ENCODE assay signal across 19 cellular contexts in genomic region chr6:170146640-170147039, GRCh38.
DNase-seq lines count a peak whose midpoint lies in the region; ATAC-seq and TF ChIP-seq lines count a peak whose summit lies in the region.
"Had no signal": no experiment of that assay in that cellular context is flagged by ENCODE, and none has a peak within 500 bp of the region (broad histone marks: within the 10 kb centered on the region; RNA-seq: fewer than 3 reads in every experiment).

No MANE protein-coding gene starts in this region.

- peak overlapping the region; percentile 59 for H3K4me2 ChIP-seq in skeletal muscle satellite cell (ENCODE audit: low read length)
- H3K4me2 ChIP-seq: GM23338 had no signal

- peak overlapping the region; percentile 13 for H3K27ac Mint-ChIP-seq in T-helper 2 cell treated with Interferon-gamma antibody and Interleukin-4, amounts not matched to agents 5 μg/mL and 100 μg/mL, for 36 hours
- H3K27ac Mint-ChIP-seq: GM23338, memory B cell had no signal

- H3K27me3 ChIP-seq in left lung (peaks cover 0 to 38% of the 10 kb centered on the region in 2 donors), skeletal muscle satellite cell (ENCODE audit: control insufficient read depth, insufficient read depth, low read length) (peaks cover 5% of the 10 kb centered on the region)
- H3K27me3 ChIP-seq: ascending aorta, SJSA1, stomach had no signal

- H3K36me3 Mint-ChIP-seq in activated T-cell treated with anti-CD3 and anti-CD28 coated beads, Interleukin-2, amount 50 U/mL, for 4 hours (ENCODE audit: insufficient read depth): peaks cover 3% of the 10 kb centered on the region
- H3K36me3 Mint-ChIP-seq in T-helper 2 cell treated with Interferon-gamma antibody and Interleukin-4, amounts not matched to agents 5 μg/mL and 100 μg/mL, for 36 hours (ENCODE audit: low read depth): peaks cover 3% of the 10 kb centered on the region

- peaks cover 9% of the 10 kb centered on the region for H3K27me3 Mint-ChIP-seq in activated T-cell treated with anti-CD3 and anti-CD28 coated beads, Interleukin-2, amount 50 U/mL, for 4 hours (ENCODE audit: low read depth)
- peaks cover 4% of the 10 kb centered on the region for H3K27me3 Mint-ChIP-seq in T-helper 2 cell treated with Interferon-gamma antibody and Interleukin-4, amounts not matched to agents 5 μg/mL and 100 μg/mL, for 36 hours (ENCODE audit: low read depth)

- H3K36me3 ChIP-seq in left lung (no peaks in the 10 kb centered on the region), skeletal muscle satellite cell (ENCODE audit: insufficient read depth, low read length) (no peaks in the 10 kb centered on the region)
- H3K36me3 ChIP-seq: ascending aorta, SJSA1, stomach had no signal

- H3K4me3 ChIP-seq in left lung (no peak overlapping the region), skeletal muscle satellite cell (ENCODE audit: low read length) (no peak overlapping the region)
- H3K4me3 ChIP-seq: GM23338, SJSA1, stomach had no signal

- TF ChIP-seq CTCF in left lung (IDR thresholded peaks at IDR 0.05): no peak

- H3K27ac ChIP-seq in left lung: no peak overlapping the region
- H3K27ac ChIP-seq: ascending aorta, SJSA1, stomach had no signal

- H3K4me3 Mint-ChIP-seq in activated T-cell treated with anti-CD3 and anti-CD28 coated beads, Interleukin-2, amount 50 U/mL, for 4 hours: peak overlapping the region; percentile 60
- H3K4me3 Mint-ChIP-seq in T-helper 2 cell treated with Interferon-gamma antibody and Interleukin-4, amounts not matched to agents 5 μg/mL and 100 μg/mL, for 36 hours: peak overlapping the region; percentile 39
- H3K4me3 Mint-ChIP-seq: GM23338, memory B cell, neural crest cell had no signal

- peaks cover 0 to 13% of the 10 kb centered on the region in 2 donors for H3K9me3 ChIP-seq in left lung
- no peaks in the 10 kb centered on the region for H3K9me3 ChIP-seq in skeletal muscle satellite cell (replicated peaks; ENCODE audit: low read length)
- H3K9me3 ChIP-seq: ascending aorta, SJSA1 had no signal

- ATAC-seq in activated T-cell treated with anti-CD3 and anti-CD28 coated beads, Interleukin-2, amount 50 U/mL, for 4 hours: no peak
- ATAC-seq in left lung (no peak), HG02884 (IDR thresholded peaks at IDR 0.05; ENCODE audit: unreplicated experiment) (no peak)
- ATAC-seq: GM23338 had no signal

- DNase-seq in activated T-cell treated with anti-CD3 and anti-CD28 coated beads, Interleukin-2, amount 50 U/mL, for 4 hours: no peak
- no peak for DNase-seq in activated T-cell treated with anti-CD3 and anti-CD28 coated beads for 4 hours
- no peak for DNase-seq in T-helper 2 cell treated with Interferon-gamma antibody and Interleukin-4, amounts not matched to agents 5 μg/mL and 100 μg/mL, for 36 hours (ENCODE audit: low spot score)
- peak; percentile 30 to 74 for DNase-seq in left lung
- DNase-seq in MV-4-11 (lab: John Stamatoyannopoulos, UW): no peak
- no peak for DNase-seq in NCI-H1105 treated with DMSO at 0.1 percent for 48 hours (lab: John Stamatoyannopoulos, UW)
- DNase-seq: ACHN; cerebellar nuclear complex; effector memory CD4-positive, alpha-beta T cell; NCI-H1417 treated with DMSO at 0.1 percent for 48 hours; NCI-H69; stomach had no signal

- no peak overlapping the region for H3K9ac ChIP-seq in skeletal muscle satellite cell (ENCODE audit: low read depth, low read length)

- peaks cover 45% of the 10 kb centered on the region for H3K4me1 Mint-ChIP-seq in activated T-cell treated with anti-CD3 and anti-CD28 coated beads, Interleukin-2, amount 50 U/mL, for 4 hours (ENCODE audit: low read depth)
- H3K4me1 Mint-ChIP-seq in T-helper 2 cell treated with Interferon-gamma antibody and Interleukin-4, amounts not matched to agents 5 μg/mL and 100 μg/mL, for 36 hours (ENCODE audit: low read depth): peaks cover 24% of the 10 kb centered on the region

- peaks cover 0 to 19% of the 10 kb centered on the region in 2 donors for H3K4me1 ChIP-seq in left lung
- peaks cover 9% of the 10 kb centered on the region for H3K4me1 ChIP-seq in skeletal muscle satellite cell (ENCODE audit: control insufficient read depth, insufficient read depth, low read length)
- H3K4me1 ChIP-seq: ascending aorta, SJSA1 had no signal

- intact Hi-C loops in left lung (cut with DNase I): no loop called here

- H3K9me3 Mint-ChIP-seq in activated T-cell treated with anti-CD3 and anti-CD28 coated beads, Interleukin-2, amount 50 U/mL, for 4 hours: peaks cover 6% of the 10 kb centered on the region
- H3K9me3 Mint-ChIP-seq in T-helper 2 cell treated with Interferon-gamma antibody and Interleukin-4, amounts not matched to agents 5 μg/mL and 100 μg/mL, for 36 hours: peaks cover 15% of the 10 kb centered on the region

Comparison
In these comparisons a context has a peak if more than half of its experiments do, and no peak if none do; other contexts are left out.
1. DNase-seq: peak in left lung (2 of 2); none in activated T-cell treated with anti-CD3 and anti-CD28 coated beads, Interleukin-2, amount 50 U/mL, for 4 hours (single experiment), activated T-cell treated with anti-CD3 and anti-CD28 coated beads for 4 hours (single experiment), T-helper 2 cell treated with Interferon-gamma antibody and Interleukin-4, amounts not matched to agents 5 μg/mL and 100 μg/mL, for 36 hours (single experiment), MV-4-11 (single experiment) and NCI-H1105 treated with DMSO at 0.1 percent for 48 hours (single experiment).